ENCODE assay signal across 8 cellular contexts in the genomic region with DNA sequence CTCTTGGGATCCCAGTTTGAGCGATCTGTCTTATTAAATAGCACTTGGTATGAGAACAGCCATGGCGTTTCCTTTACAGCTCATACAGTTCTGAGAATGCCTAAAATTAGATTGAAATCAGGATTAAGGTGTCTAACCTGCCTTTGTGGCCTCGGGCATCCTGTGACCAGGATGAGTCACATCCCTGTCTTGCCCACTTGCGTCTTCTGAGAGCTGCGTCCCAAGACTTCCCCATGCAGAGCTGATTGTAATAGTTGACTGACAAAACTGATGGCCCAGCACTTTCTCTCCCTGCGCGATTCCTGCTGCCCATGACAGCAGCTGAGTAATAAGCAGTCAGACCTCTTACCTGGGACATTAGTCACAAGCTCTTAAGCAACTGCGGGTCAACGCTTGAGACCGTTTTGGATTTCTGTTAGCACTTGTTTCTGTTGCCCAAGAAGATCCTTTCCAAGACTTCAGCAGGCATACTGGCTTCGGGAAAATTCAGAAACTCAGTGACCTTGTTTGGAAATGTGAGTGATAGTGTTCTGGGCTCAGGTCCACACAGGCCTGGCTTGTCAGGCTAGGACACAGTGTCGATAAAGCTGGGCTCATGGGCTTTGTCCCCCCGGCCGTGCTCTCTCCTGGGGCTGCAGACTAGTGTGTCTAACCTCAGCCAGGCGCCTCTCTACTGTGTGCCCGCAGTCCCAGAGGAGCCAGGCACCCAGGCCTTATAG.
DNase-seq lines count a peak whose midpoint lies in the region; ATAC-seq and TF ChIP-seq lines count a peak whose summit lies in the region.

No MANE protein-coding gene starts in this region.

- H3K27ac ChIP-seq in prostate gland = peak overlapping the region; percentile 76 to 81

- POLR2A ChIA-PET in activated CD4-positive, alpha-beta memory T cell treated with anti-CD3 and anti-CD28 coated beads for 36 hours (lab: Charles Lee) = interaction anchor here (0.6 to 3.6 kb wide), 19 partner anchors 10 to 181 kb away, joined by 3 to 42 read pairs (median 8); partner anchors contain the start of gene HIF1A

- H3K27me3 ChIP-seq in BE2C = no peaks in the 10 kb centered on the region
- H3K27me3 ChIP-seq in prostate gland (replicated peaks; ENCODE audit: insufficient read depth) = no peaks in the 10 kb centered on the region
- H3K27me3 ChIP-seq in H7 (ENCODE audit: control insufficient read depth, insufficient read depth, low read length) = no peaks in the 10 kb centered on the region

- H3K9me3 ChIP-seq in BE2C (no peaks in the 10 kb centered on the region), prostate gland (no peaks in the 10 kb centered on the region)

- peak; percentile 85 for ATAC-seq in GM19467 (IDR thresholded peaks at IDR 0.05; ENCODE audit: unreplicated experiment)
- peak; percentile 87 for ATAC-seq in HG03571 (IDR thresholded peaks at IDR 0.05; ENCODE audit: unreplicated experiment)

- 38% methylated on average over 16 of the region's 16 CpGs for WGBS in prostate gland

- peaks cover 88% of the 10 kb centered on the region for H3K4me1 Mint-ChIP-seq in activated CD4-positive, alpha-beta memory T cell treated with anti-CD3 and anti-CD28 coated beads for 36 hours (ENCODE audit: low read depth)

- H3K27me3 Mint-ChIP-seq in activated CD4-positive, alpha-beta memory T cell treated with anti-CD3 and anti-CD28 coated beads for 36 hours = no peaks in the 10 kb centered on the region

- H3K4me1 ChIP-seq in BE2C (peaks cover 38% of the 10 kb centered on the region), prostate gland (replicated peaks) (peaks cover 24% of the 10 kb centered on the region)

- DNase-seq in BE2C = peak; percentile 47
- peak; percentile 92 for DNase-seq in activated CD4-positive, alpha-beta memory T cell treated with anti-CD3 and anti-CD28 coated beads for 36 hours
- DNase-seq in epithelial cell of proximal tubule (ENCODE audit: low read depth) = peak; percentile 99
- DNase-seq in prostate gland (ENCODE audit: low spot score) = peak; percentile 71
- DNase-seq in H7 = no peak
- no peak for DNase-seq in NCI-H1092 treated with DMSO at 0.1 percent for 48 hours (lab: John Stamatoyannopoulos, UW)

- no peaks in the 10 kb centered on the region for H3K9me3 Mint-ChIP-seq in activated CD4-positive, alpha-beta memory T cell treated with anti-CD3 and anti-CD28 coated beads for 36 hours

- H3K36me3 ChIP-seq in BE2C (no peaks in the 10 kb centered on the region), prostate gland (no peaks in the 10 kb centered on the region), H7 (replicated peaks; ENCODE audit: control insufficient read depth, insufficient read depth, low read length) (no peaks in the 10 kb centered on the region)

- CTCF ChIA-PET in activated CD4-positive, alpha-beta memory T cell treated with anti-CD3 and anti-CD28 coated beads for 36 hours (lab: Charles Lee) = interaction anchor here (0.6 to 3.0 kb wide), 9 partner anchors 13 to 179 kb away, joined by 3 to 20 read pairs (median 5); no protein-coding TSS in a partner anchor

- intact Hi-C loops in activated CD4-positive, alpha-beta memory T cell treated with anti-CD3 and anti-CD28 coated beads for 36 hours (cut with micrococcal nuclease) = loop anchor here (1.0 to 5.0 kb wide), 11 partner anchors 12 to 198 kb away; partner anchors contain the start of gene HIF1A
- intact Hi-C loops in prostate gland (cut with DNase I) = loop anchor here (2.0 kb wide), 1 partner anchor 49 kb away; no protein-coding TSS in a partner anchor

- H3K4me3 Mint-ChIP-seq in activated CD4-positive, alpha-beta memory T cell treated with anti-CD3 and anti-CD28 coated beads for 36 hours = peak overlapping the region; percentile 63

- peaks cover 48% of the 10 kb centered on the region for H3K36me3 Mint-ChIP-seq in activated CD4-positive, alpha-beta memory T cell treated with anti-CD3 and anti-CD28 coated beads for 36 hours

- H3K4me3 ChIP-seq in BE2C (ENCODE audit: low read depth, low read length) (no peak overlapping the region), epithelial cell of proximal tubule (ENCODE audit: low read depth, low read length) (peak overlapping the region; percentile 25), prostate gland (no peak overlapping the region), H7 (ENCODE audit: insufficient read depth, low read depth, low read length) (no peak overlapping the region)

- TF ChIP-seq POLR2A in prostate gland (IDR thresholded peaks at IDR 0.05) = no peak

- TF ChIP-seq CTCF in BE2C (IDR thresholded peaks at IDR 0.05; ENCODE audit: low read depth, low read length) = no peak
- no peak for TF ChIP-seq CTCF in epithelial cell of proximal tubule (conservative IDR thresholded peaks at IDR 0.05; ENCODE audit: low read depth, low read length)
- TF ChIP-seq CTCF in prostate gland (IDR thresholded peaks at IDR 0.05) = no peak

- H3K27ac Mint-ChIP-seq in activated CD4-positive, alpha-beta memory T cell treated with anti-CD3 and anti-CD28 coated beads for 36 hours = peak overlapping the region; percentile 91

Comparison
In these comparisons a context has a peak if more than half of its experiments do, and no peak if none do; other contexts are left out.
1. DNase-seq: peak in BE2C (single experiment), activated CD4-positive, alpha-beta memory T cell treated with anti-CD3 and anti-CD28 coated beads for 36 hours (single experiment), epithelial cell of proximal tubule (single experiment) and prostate gland (single experiment); none in H7 (single experiment) and NCI-H1092 treated with DMSO at 0.1 percent for 48 hours (single experiment).